Comparison of ENCODE assay signal across 12 cellular contexts in genomic region chr4:699816-700580, GRCh38. TPM values are rescaled to one million over a fixed set of nuclear protein-coding genes. Genes with fewer than 3 reads are reported as not detected.
DNase-seq lines count a peak whose midpoint lies in the region; ATAC-seq and TF ChIP-seq lines count a peak whose summit lies in the region.
"Had no signal": no experiment of that assay in that cellular context is flagged by ENCODE, and none has a peak within 500 bp of the region (broad histone marks: within the 10 kb centered on the region; RNA-seq: fewer than 3 reads in every experiment).

No MANE protein-coding gene starts in this region.

- no peak overlapping the region for H3K9ac ChIP-seq in BLaER1
- H3K9ac ChIP-seq: parathyroid adenoma had no signal

- no peaks in the 10 kb centered on the region for H3K36me3 Mint-ChIP-seq in activated T-helper 17 cell treated with anti-CD3 and anti-CD28 coated beads, Interleukin-2, amount 50 U/mL, for 72 hours (ENCODE audit: low read depth)
- no peaks in the 10 kb centered on the region for H3K36me3 Mint-ChIP-seq in natural killer cell

- no peaks in the 10 kb centered on the region for H3K9me3 ChIP-seq in BLaER1

- H3K4me3 Mint-ChIP-seq in activated T-helper 17 cell treated with anti-CD3 and anti-CD28 coated beads, Interleukin-2, amount 50 U/mL, for 72 hours, result peak overlapping the region; percentile 53
- no peak overlapping the region for H3K4me3 Mint-ChIP-seq in natural killer cell

- peak; percentile 4 for ATAC-seq in HG03432 (IDR thresholded peaks at IDR 0.05; ENCODE audit: unreplicated experiment)
- ATAC-seq in activated T-helper 17 cell treated with anti-CD3 and anti-CD28 coated beads, Interleukin-2, amount 50 U/mL, for 72 hours (replicated peaks), result no peak
- no peak for ATAC-seq in natural killer cell
- no peak for ATAC-seq in stimulated activated naive CD8-positive, alpha-beta T cell treated with anti-CD3 and anti-CD28 coated beads, Interleukin-15, Interleukin-2, amounts not matched to agents 100 U/mL and 50 U/mL, for 24 hours
- ATAC-seq in GM18861 (IDR thresholded peaks at IDR 0.05; ENCODE audit: unreplicated experiment), result no peak

- no peaks in the 10 kb centered on the region for H3K27me3 ChIP-seq in BLaER1

- H3K9me3 Mint-ChIP-seq in activated T-helper 17 cell treated with anti-CD3 and anti-CD28 coated beads, Interleukin-2, amount 50 U/mL, for 72 hours, result no peaks in the 10 kb centered on the region
- H3K9me3 Mint-ChIP-seq in natural killer cell, result no peaks in the 10 kb centered on the region

- no peaks in the 10 kb centered on the region for H3K36me3 ChIP-seq in BLaER1

- 0 out of 2 replicates have a peak overlapping the region, but pooled peaks have one; percentile 39 for H3K27ac ChIP-seq in BLaER1
- H3K27ac ChIP-seq: parathyroid adenoma had no signal

- TF ChIP-seq CTCF in natural killer cell (IDR thresholded peaks at IDR 0.05), result no peak

- peak overlapping the region; percentile 71 for H3K27ac Mint-ChIP-seq in activated T-helper 17 cell treated with anti-CD3 and anti-CD28 coated beads, Interleukin-2, amount 50 U/mL, for 72 hours
- H3K27ac Mint-ChIP-seq in natural killer cell, result peak overlapping the region; percentile 67 to 79

- H3K4me1 Mint-ChIP-seq in activated T-helper 17 cell treated with anti-CD3 and anti-CD28 coated beads, Interleukin-2, amount 50 U/mL, for 72 hours, result peaks cover 5% of the 10 kb centered on the region
- H3K4me1 Mint-ChIP-seq in natural killer cell, result peaks cover 7 to 16% of the 10 kb centered on the region in 2 donors

- DNase-seq in natural killer cell, result no peak
- DNase-seq in dermis blood vessel endothelial cell, result no peak
- no peak for DNase-seq in retina
- no peak for DNase-seq in stimulated activated naive CD8-positive, alpha-beta T cell treated with anti-CD3 and anti-CD28 coated beads, Interleukin-15, Interleukin-2, amounts not matched to agents 100 U/mL and 50 U/mL, for 24 hours
- DNase-seq: DMS53, NCI-H2081 treated with DMSO at 0.1 percent for 48 hours had no signal

- intact Hi-C loops in natural killer cell (cut with micrococcal nuclease), result no loop called here

- H3K4me2 ChIP-seq in BLaER1, result peak overlapping the region; percentile 65

- no peaks in the 10 kb centered on the region for H4K20me1 ChIP-seq in BLaER1

- no peak overlapping the region for H3K4me3 ChIP-seq in BLaER1

- H3K4me1 ChIP-seq in BLaER1, result peaks cover 26% of the 10 kb centered on the region
- H3K4me1 ChIP-seq: parathyroid adenoma had no signal

- H3K27me3 Mint-ChIP-seq in activated T-helper 17 cell treated with anti-CD3 and anti-CD28 coated beads, Interleukin-2, amount 50 U/mL, for 72 hours, result no peaks in the 10 kb centered on the region
- peaks cover 0 to 3% of the 10 kb centered on the region in 2 donors for H3K27me3 Mint-ChIP-seq in natural killer cell (ENCODE audit: low read depth in 2 of 2)

RNA-seq across cellular contexts. Expression of gene PCGF3, which starts 5.6 kb away (rescaled TPM):
- total RNA-seq in activated T-helper 17 cell treated with anti-CD3 and anti-CD28 coated beads, Interleukin-2, amount 50 U/mL, for 72 hours, result 10 to 100 TPM; 34.4 to 35.3 TPM
- 100 to 1,000 TPM in 1 of 3 donors, 10 to 100 TPM in 2; 71.2 to 101 (median 97.2) TPM for total RNA-seq in natural killer cell
- total RNA-seq in dermis blood vessel endothelial cell, result 64.3 and 104 TPM in 2 replicates

RNA-seq across cellular contexts. Expression of gene SLC49A3, which starts 11.0 kb away (rescaled TPM):
- 1 to 10 TPM in 1 of 2 donors, under 1 TPM in 1; 0.61 to 1.4 TPM for total RNA-seq in activated T-helper 17 cell treated with anti-CD3 and anti-CD28 coated beads, Interleukin-2, amount 50 U/mL, for 72 hours
- total RNA-seq in natural killer cell, result 10 to 100 TPM; 10.0 to 14.9 (median 10.4) TPM
- 9.9 and 10.6 TPM in 2 replicates for total RNA-seq in dermis blood vessel endothelial cell
- total RNA-seq: SK-MEL-5 had no signal

RNA-seq across cellular contexts. Expression of gene MYL5, which starts 25.7 kb away (rescaled TPM):
- 10 to 100 TPM; 14.0 to 14.5 TPM for total RNA-seq in activated T-helper 17 cell treated with anti-CD3 and anti-CD28 coated beads, Interleukin-2, amount 50 U/mL, for 72 hours
- total RNA-seq in natural killer cell (10 to 100 TPM; 23.4 to 39.5 (median 30.1) TPM), dermis blood vessel endothelial cell (7.3 and 13.6 TPM in 2 replicates)

RNA-seq across cellular contexts. Expression of gene ATP5ME, which starts 25.9 kb away (rescaled TPM):
- total RNA-seq in activated T-helper 17 cell treated with anti-CD3 and anti-CD28 coated beads, Interleukin-2, amount 50 U/mL, for 72 hours, result 100 to 1,000 TPM in 1 of 2 donors, 10 to 100 TPM in 1; 96.5 to 210 TPM
- total RNA-seq in natural killer cell (100 to 1,000 TPM; 114 to 140 (median 136) TPM), dermis blood vessel endothelial cell (95.5 and 96.7 TPM in 2 replicates)
